ENCODE assay signal across 24 cellular contexts in genomic region chr3:47652142-47652541, GRCh38.
"Had no signal": no experiment of that assay in that cellular context is flagged by ENCODE, and none has a peak within 500 bp of the region (broad histone marks: within the 10 kb centered on the region; RNA-seq: fewer than 3 reads in every experiment).

No MANE protein-coding gene starts in this region.

- H3K4me3 ChIP-seq: esophagus squamous epithelium, heart right ventricle, left lung, suprapubic skin, vagina had no signal

- H3K27ac ChIP-seq: esophagus squamous epithelium, heart right ventricle, left lung, suprapubic skin, vagina had no signal

- H3K27me3 ChIP-seq: esophagus squamous epithelium, heart right ventricle, left lung, suprapubic skin, vagina had no signal

- H3K27me3 Mint-ChIP-seq: activated CD8-positive, alpha-beta T cell treated with anti-CD3 and anti-CD28 coated beads for 36 hours; activated naive CD8-positive, alpha-beta T cell treated with anti-CD3 and anti-CD28 coated beads, Interleukin-2, amount 10 ng/mL, durations not matched to agents 7 days and 5 days; stimulated activated naive CD8-positive, alpha-beta T cell treated with anti-CD3 and anti-CD28 coated beads, Interleukin-15, Interleukin-2, amounts not matched to agents 100 ng/mL and 50 ng/mL, for 24 hours had no signal

- H3K9me3 Mint-ChIP-seq: activated CD8-positive, alpha-beta T cell treated with anti-CD3 and anti-CD28 coated beads for 36 hours; activated naive CD8-positive, alpha-beta T cell treated with anti-CD3 and anti-CD28 coated beads, Interleukin-2, amount 10 ng/mL, durations not matched to agents 7 days and 5 days had no signal

- H3K4me1 Mint-ChIP-seq: activated naive CD8-positive, alpha-beta T cell treated with anti-CD3 and anti-CD28 coated beads, Interleukin-2, amount 10 ng/mL, durations not matched to agents 7 days and 5 days; mesothelial cell of epicardium; nephron progenitor cell had no signal

- H3K36me3 ChIP-seq: vagina had no signal

- H3K27ac Mint-ChIP-seq: activated CD8-positive, alpha-beta T cell treated with anti-CD3 and anti-CD28 coated beads for 36 hours; activated naive CD8-positive, alpha-beta T cell treated with anti-CD3 and anti-CD28 coated beads, Interleukin-2, amount 10 ng/mL, durations not matched to agents 7 days and 5 days; activated T-helper 2 cell treated with anti-CD3 and anti-CD28 coated beads, Interferon-gamma antibody, Interleukin-2, Interleukin-4, amounts not matched to agents 10 μg/mL and 5 μg/mL and 100 μg/mL, durations not matched to agents 14 hours and 24 hours and 36 hours; mesothelial cell of epicardium; nephron progenitor cell; stimulated activated naive CD8-positive, alpha-beta T cell treated with anti-CD3 and anti-CD28 coated beads, Interleukin-15, Interleukin-2, amounts not matched to agents 100 ng/mL and 50 ng/mL, for 24 hours had no signal

- DNase-seq: activated CD4-positive, alpha-beta T cell treated with anti-CD3 and anti-CD28 coated beads for 48 hours; activated CD4-positive, CD25-positive, alpha-beta regulatory T cell; activated CD8-positive, alpha-beta T cell treated with anti-CD3 and anti-CD28 coated beads for 36 hours; activated naive CD4-positive, alpha-beta T cell treated with Interleukin-2 at 50 U/mL for 16 hours; activated naive CD8-positive, alpha-beta T cell treated with anti-CD3 and anti-CD28 coated beads, Interleukin-2, amount 10 ng/mL, durations not matched to agents 7 days and 5 days; activated T-cell treated with anti-CD3 and anti-CD28 coated beads, Interleukin-2, amount 50 U/mL, for 1 hour; amygdala; dermis blood vessel endothelial cell; effector memory CD4-positive, alpha-beta T cell; esophagus squamous epithelium; heart right ventricle; left lung; nephron progenitor cell; occipital lobe; retina; stimulated activated CD4-positive, alpha-beta T cell treated with anti-CD3 and anti-CD28 coated beads, Interleukin-12 subunit alpha, Interleukin-12 subunit beta, amount 100 ng/mL, for 4 hours; stimulated activated CD4-positive, alpha-beta T cell treated with anti-CD3 and anti-CD28 coated beads, Interleukin-1b, Interleukin-23, amount 100 ng/mL, for 48 hours; trophoblast cell had no signal

- H3K4me1 ChIP-seq: esophagus squamous epithelium, left lung, suprapubic skin, vagina had no signal

- ATAC-seq: activated CD8-positive, alpha-beta T cell treated with anti-CD3 and anti-CD28 coated beads for 36 hours; heart right ventricle; left lung had no signal

- H3K9me3 ChIP-seq: esophagus squamous epithelium, heart right ventricle, left lung, suprapubic skin, vagina had no signal

- FAIRE-seq: endothelial cell of umbilical vein had no signal

- H3K4me3 Mint-ChIP-seq: activated CD8-positive, alpha-beta T cell treated with anti-CD3 and anti-CD28 coated beads for 36 hours; activated naive CD8-positive, alpha-beta T cell treated with anti-CD3 and anti-CD28 coated beads, Interleukin-2, amount 10 ng/mL, durations not matched to agents 7 days and 5 days; mesothelial cell of epicardium; nephron progenitor cell; stimulated activated naive CD8-positive, alpha-beta T cell treated with anti-CD3 and anti-CD28 coated beads, Interleukin-15, Interleukin-2, amounts not matched to agents 100 ng/mL and 50 ng/mL, for 24 hours had no signal
